Comparison of ENCODE assay signal across 2 cellular contexts in genomic region chr5:43155394-43156096, GRCh38.
TF ChIP-seq lines count a peak whose summit lies in the region.

No MANE protein-coding gene starts in this region.

TF ChIP-seq in WTC11, 78 proteins besides CTCF, POLR2A, EP300 and RAD21:
- TF ChIP-seq TEAD1 (CRISPR knock-in tag; IDR thresholded peaks at IDR 0.05): no peak
- TF ChIP-seq ZNF671 (CRISPR knock-in tag; IDR thresholded peaks at IDR 0.05): no peak
- TF ChIP-seq, protein P1, sequence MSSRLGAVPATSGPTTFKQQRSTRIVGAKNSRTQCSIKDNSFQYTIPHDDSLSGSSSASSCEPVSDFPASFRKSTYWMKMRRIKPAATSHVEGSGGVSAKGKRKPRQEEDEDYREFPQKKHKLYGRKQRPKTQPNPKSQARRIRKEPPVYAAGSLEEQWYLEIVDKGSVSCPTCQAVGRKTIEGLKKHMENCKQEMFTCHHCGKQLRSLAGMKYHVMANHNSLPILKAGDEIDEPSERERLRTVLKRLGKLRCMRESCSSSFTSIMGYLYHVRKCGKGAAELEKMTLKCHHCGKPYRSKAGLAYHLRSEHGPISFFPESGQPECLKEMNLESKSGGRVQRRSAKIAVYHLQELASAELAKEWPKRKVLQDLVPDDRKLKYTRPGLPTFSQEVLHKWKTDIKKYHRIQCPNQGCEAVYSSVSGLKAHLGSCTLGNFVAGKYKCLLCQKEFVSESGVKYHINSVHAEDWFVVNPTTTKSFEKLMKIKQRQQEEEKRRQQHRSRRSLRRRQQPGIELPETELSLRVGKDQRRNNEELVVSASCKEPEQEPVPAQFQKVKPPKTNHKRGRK (CRISPR knock-in tag; IDR thresholded peaks at IDR 0.05; ENCODE audit: borderline replicate concordance): no peak
- no peak for TF ChIP-seq SMAD3 (CRISPR knock-in tag; IDR thresholded peaks at IDR 0.05; ENCODE audit: borderline replicate concordance)
- TF ChIP-seq ELF4 (CRISPR knock-in tag; IDR thresholded peaks at IDR 0.05; ENCODE audit: low read depth): no peak
- TF ChIP-seq, protein P2, sequence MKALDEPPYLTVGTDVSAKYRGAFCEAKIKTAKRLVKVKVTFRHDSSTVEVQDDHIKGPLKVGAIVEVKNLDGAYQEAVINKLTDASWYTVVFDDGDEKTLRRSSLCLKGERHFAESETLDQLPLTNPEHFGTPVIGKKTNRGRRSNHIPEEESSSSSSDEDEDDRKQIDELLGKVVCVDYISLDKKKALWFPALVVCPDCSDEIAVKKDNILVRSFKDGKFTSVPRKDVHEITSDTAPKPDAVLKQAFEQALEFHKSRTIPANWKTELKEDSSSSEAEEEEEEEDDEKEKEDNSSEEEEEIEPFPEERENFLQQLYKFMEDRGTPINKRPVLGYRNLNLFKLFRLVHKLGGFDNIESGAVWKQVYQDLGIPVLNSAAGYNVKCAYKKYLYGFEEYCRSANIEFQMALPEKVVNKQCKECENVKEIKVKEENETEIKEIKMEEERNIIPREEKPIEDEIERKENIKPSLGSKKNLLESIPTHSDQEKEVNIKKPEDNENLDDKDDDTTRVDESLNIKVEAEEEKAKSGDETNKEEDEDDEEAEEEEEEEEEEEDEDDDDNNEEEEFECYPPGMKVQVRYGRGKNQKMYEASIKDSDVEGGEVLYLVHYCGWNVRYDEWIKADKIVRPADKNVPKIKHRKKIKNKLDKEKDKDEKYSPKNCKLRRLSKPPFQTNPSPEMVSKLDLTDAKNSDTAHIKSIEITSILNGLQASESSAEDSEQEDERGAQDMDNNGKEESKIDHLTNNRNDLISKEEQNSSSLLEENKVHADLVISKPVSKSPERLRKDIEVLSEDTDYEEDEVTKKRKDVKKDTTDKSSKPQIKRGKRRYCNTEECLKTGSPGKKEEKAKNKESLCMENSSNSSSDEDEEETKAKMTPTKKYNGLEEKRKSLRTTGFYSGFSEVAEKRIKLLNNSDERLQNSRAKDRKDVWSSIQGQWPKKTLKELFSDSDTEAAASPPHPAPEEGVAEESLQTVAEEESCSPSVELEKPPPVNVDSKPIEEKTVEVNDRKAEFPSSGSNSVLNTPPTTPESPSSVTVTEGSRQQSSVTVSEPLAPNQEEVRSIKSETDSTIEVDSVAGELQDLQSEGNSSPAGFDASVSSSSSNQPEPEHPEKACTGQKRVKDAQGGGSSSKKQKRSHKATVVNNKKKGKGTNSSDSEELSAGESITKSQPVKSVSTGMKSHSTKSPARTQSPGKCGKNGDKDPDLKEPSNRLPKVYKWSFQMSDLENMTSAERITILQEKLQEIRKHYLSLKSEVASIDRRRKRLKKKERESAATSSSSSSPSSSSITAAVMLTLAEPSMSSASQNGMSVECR (CRISPR knock-in tag; IDR thresholded peaks at IDR 0.05; ENCODE audit: borderline replicate concordance): no peak
- no peak for TF ChIP-seq ZNF263 (CRISPR knock-in tag; IDR thresholded peaks at IDR 0.05; ENCODE audit: low read depth)

TF ChIP-seq in GM12891, 5 proteins besides CTCF, POLR2A, EP300 and RAD21:
- TF ChIP-seq SPI1 (IDR thresholded peaks at IDR 0.05; ENCODE audit: low read depth, low read length): no peak
- no peak for TF ChIP-seq PAX5 (IDR thresholded peaks at IDR 0.05; ENCODE audit: insufficient read depth, low read length, severe bottlenecking)
- TF ChIP-seq TAF1 (IDR thresholded peaks at IDR 0.05; ENCODE audit: low read depth, low read length): no peak
- no peak for TF ChIP-seq POU2F2 (IDR thresholded peaks at IDR 0.05; ENCODE audit: low read depth, low read length)
- no peak for TF ChIP-seq POLR2AphosphoS5 (IDR thresholded peaks at IDR 0.05; ENCODE audit: low read depth, low read length)
TF ChIP-seq in GM12891: peak in this region for 0.
